Comparison of ENCODE assay signal across 8 cellular contexts in the genomic region with DNA sequence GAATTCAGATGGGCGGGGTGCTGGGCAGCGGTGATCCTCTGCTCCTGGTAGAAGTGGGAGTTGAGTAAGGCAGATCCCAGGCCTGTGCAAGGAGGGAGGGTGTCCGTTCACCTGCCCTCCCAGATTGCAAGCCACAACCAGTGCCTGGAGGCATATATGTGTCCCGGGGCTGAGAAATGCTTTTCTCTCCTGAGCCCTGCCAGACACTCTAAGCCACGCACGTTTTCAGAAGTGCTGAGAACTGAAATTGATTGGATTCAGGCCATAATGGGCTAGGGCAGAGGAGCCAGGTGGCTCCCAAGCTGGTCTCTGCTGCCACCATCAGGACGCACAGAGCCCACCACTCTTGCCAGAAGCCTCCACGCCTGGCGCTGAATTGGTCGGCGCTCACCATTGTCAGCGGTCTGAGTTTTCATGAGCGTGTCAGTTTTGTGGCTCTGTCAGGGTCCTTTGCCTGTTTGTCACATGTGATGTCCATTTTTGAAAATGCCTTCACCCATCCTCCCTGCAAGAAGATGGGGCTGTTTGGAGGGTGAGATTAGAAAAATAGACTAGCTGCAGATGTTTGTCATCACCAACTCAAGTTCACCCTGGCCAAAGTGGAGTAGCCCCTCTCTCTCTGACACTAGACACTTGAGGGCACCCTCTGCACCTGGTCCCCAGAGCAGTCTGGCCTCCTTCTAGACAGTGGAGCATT. TPM values are rescaled to one million over a fixed set of nuclear protein-coding genes. Genes with fewer than 3 reads are reported as not detected.
DNase-seq lines count a peak whose midpoint lies in the region; ATAC-seq and TF ChIP-seq lines count a peak whose summit lies in the region.

No MANE protein-coding gene starts in this region.

- peaks cover 3% of the 10 kb centered on the region for H3K27me3 Mint-ChIP-seq in activated naive CD8-positive, alpha-beta T cell treated with anti-CD3 and anti-CD28 coated beads, Interleukin-2, amount 10 ng/mL, durations not matched to agents 7 days and 5 days

- H3K9me3 ChIP-seq in AG04450 (ENCODE audit: control insufficient read depth, insufficient read depth, low read length), result no peaks in the 10 kb centered on the region
- no peaks in the 10 kb centered on the region for H3K9me3 ChIP-seq in heart right ventricle

- TF ChIP-seq CTCF in AG04450 (IDR thresholded peaks at IDR 0.05; ENCODE audit: low read depth, low read length) (peak; percentile 89), heart right ventricle (IDR thresholded peaks at IDR 0.05) (peak; percentile 46 to 86 (median 78))

- H3K27ac Mint-ChIP-seq in activated naive CD8-positive, alpha-beta T cell treated with anti-CD3 and anti-CD28 coated beads, Interleukin-2, amount 10 ng/mL, durations not matched to agents 7 days and 5 days, result no peak overlapping the region

- H3K36me3 Mint-ChIP-seq in activated naive CD8-positive, alpha-beta T cell treated with anti-CD3 and anti-CD28 coated beads, Interleukin-2, amount 10 ng/mL, durations not matched to agents 7 days and 5 days, result no peaks in the 10 kb centered on the region

- CTCF ChIA-PET in AG04450 (lab: Charles Lee), result interaction anchor here (0.9 to 8.9 kb wide), 7 partner anchors 83 to 658 kb away, joined by 3 to 112 read pairs (median 3); no protein-coding TSS in a partner anchor

- 19 to 23% methylated on average over 13 of the region's 13 CpGs for WGBS in heart right ventricle, 2 donors

- intact Hi-C loops in heart right ventricle (cut with DNase I), result loop anchor here in 9 of 10 donors (1.0 to 10.0 kb wide), 9 partner anchors 38 to 654 kb away; no protein-coding TSS in a partner anchor

- DNase-seq in AG04450 (ENCODE audit: low read depth, low spot score) (peak; percentile 26), NCI-H226 (peak; percentile 46), heart right ventricle (peak; percentile 55 to 60), renal cortical epithelial cell (ENCODE audit: low read depth) (peak; percentile 49)
- peak; percentile 51 for DNase-seq in activated naive CD8-positive, alpha-beta T cell treated with anti-CD3 and anti-CD28 coated beads, Interleukin-2, amount 10 ng/mL, durations not matched to agents 7 days and 5 days

- H3K27ac ChIP-seq in AG04450 (ENCODE audit: low read depth, low read length) (no peak overlapping the region), heart right ventricle (no peak overlapping the region)

- H3K27me3 ChIP-seq in AG04450 (ENCODE audit: control insufficient read depth, insufficient read depth, low read length), result no peaks in the 10 kb centered on the region
- H3K27me3 ChIP-seq in heart right ventricle, result peaks cover 0 to 9% (median 0%) of the 10 kb centered on the region in 7 donors

- H3K4me3 Mint-ChIP-seq in activated naive CD8-positive, alpha-beta T cell treated with anti-CD3 and anti-CD28 coated beads, Interleukin-2, amount 10 ng/mL, durations not matched to agents 7 days and 5 days, result no peak overlapping the region

- H3K4me1 Mint-ChIP-seq in activated naive CD8-positive, alpha-beta T cell treated with anti-CD3 and anti-CD28 coated beads, Interleukin-2, amount 10 ng/mL, durations not matched to agents 7 days and 5 days, result no peaks in the 10 kb centered on the region

- H3K9me3 Mint-ChIP-seq in activated naive CD8-positive, alpha-beta T cell treated with anti-CD3 and anti-CD28 coated beads, Interleukin-2, amount 10 ng/mL, durations not matched to agents 7 days and 5 days, result no peaks in the 10 kb centered on the region

- H3K4me3 ChIP-seq in AG04450 (ENCODE audit: low read depth, low read length) (no peak overlapping the region), heart right ventricle (no peak overlapping the region)

- POLR2A ChIA-PET in AG04450 (lab: Yijun Ruan, JAX), result no interaction called here
- POLR2A ChIA-PET in activated naive CD8-positive, alpha-beta T cell treated with anti-CD3 and anti-CD28 coated beads, Interleukin-2, amount 10 ng/mL, durations not matched to agents 7 days and 5 days (lab: Charles Lee), result no interaction called here

- ATAC-seq in GM18519 (IDR thresholded peaks at IDR 0.05; ENCODE audit: low FRiP score, unreplicated experiment), result peak; percentile 64
- peak; percentile 79 for ATAC-seq in HG03196 (IDR thresholded peaks at IDR 0.05; ENCODE audit: unreplicated experiment)
- ATAC-seq in activated naive CD8-positive, alpha-beta T cell treated with anti-CD3 and anti-CD28 coated beads, Interleukin-2, amount 10 ng/mL, durations not matched to agents 7 days and 5 days (ENCODE audit: low read depth), result peak; percentile 89
- peak; percentile 87 to 93 (median 89) for ATAC-seq in heart right ventricle
- no peak for ATAC-seq in GM21717 (IDR thresholded peaks at IDR 0.05; ENCODE audit: unreplicated experiment)

- H3K36me3 ChIP-seq in heart right ventricle, result no peaks in the 10 kb centered on the region

- H3K4me1 ChIP-seq in heart right ventricle, result peaks cover 0 to 7% (median 0%) of the 10 kb centered on the region in 9 donors

RNA-seq across cellular contexts. Expression of gene BFSP2, which starts 15.4 kb away (rescaled TPM):
- not detected in 2 replicates for polyA plus RNA-seq in AG04450 (2011; rRNA removed)
- polyA minus RNA-seq in AG04450 (2011; rRNA and poly(A)+ RNA removed), result not detected in 2 replicates
- total RNA-seq in activated naive CD8-positive, alpha-beta T cell treated with anti-CD3 and anti-CD28 coated beads, Interleukin-2, amount 10 ng/mL, durations not matched to agents 7 days and 5 days, result not detected
- not detected for total RNA-seq in heart right ventricle
- polyA plus RNA-seq in heart right ventricle, result under 1 TPM in 1 of 2 donors, not detected in 1; 0.17 TPM
- not detected in 2 replicates for total RNA-seq in renal cortical epithelial cell
